In genomic region chr1:230104395-230105244, GRCh38 we compare ENCODE assay signal across 1 cellular context.
TF ChIP-seq lines count a peak whose summit lies in the region.

No MANE protein-coding gene starts in this region.

TF ChIP-seq in GM12878, 131 proteins besides CTCF, POLR2A, EP300 and RAD21 (continued from another document and continues in another):
- TF ChIP-seq ZBTB11 (CRISPR knock-in tag; IDR thresholded peaks at IDR 0.05) (no peak), GABPA (IDR thresholded peaks at IDR 0.05; ENCODE audit: low read depth) (0 out of 2 replicates have a peak, but pooled peaks have one; percentile 12), CUX1 (IDR thresholded peaks at IDR 0.05; ENCODE audit: insufficient replicate concordance, low read depth, low read length) (no peak), KLF5 (IDR thresholded peaks at IDR 0.05; ENCODE audit: partially characterized antibody) (no peak), MTA2 (IDR thresholded peaks at IDR 0.05; ENCODE audit: low read depth) (peak; percentile 42; the same call in 1 of the 2 replicates), CHD4 (IDR thresholded peaks at IDR 0.05) (no peak), DPF2 (IDR thresholded peaks at IDR 0.05) (peak; percentile 41; the same call in 1 of the 2 replicates), IKZF1 (conservative IDR thresholded peaks at IDR 0.05) (peak; percentile 86; the same call in 1 of the 2 replicates), CHD1 (IDR thresholded peaks at IDR 0.05; ENCODE audit: low read depth, low read length) (no peak), POU2F2 (IDR thresholded peaks at IDR 0.05; ENCODE audit: borderline replicate concordance, low read depth, low read length) (peak; percentile 70; the same call in 1 of the 3 replicates), PAX8 (IDR thresholded peaks at IDR 0.05) (no peak), NRF1 (conservative IDR thresholded peaks at IDR 0.05; ENCODE audit: low read depth, low read length) (no peak), ZNF207 (IDR thresholded peaks at IDR 0.05; ENCODE audit: borderline replicate concordance) (no peak), PKNOX1 (IDR thresholded peaks at IDR 0.05) (no peak), EZH2 (IDR thresholded peaks at IDR 0.05; ENCODE audit: borderline replicate concordance, control insufficient read depth, low read depth, low read length) (no peak), PRDM15 (CRISPR knock-in tag; IDR thresholded peaks at IDR 0.05) (no peak), POLR2AphosphoS2 (IDR thresholded peaks at IDR 0.05; ENCODE audit: low read depth, low read length) (no peak), HCFC1 (IDR thresholded peaks at IDR 0.05; ENCODE audit: low read length) (no peak), SMAD5 (IDR thresholded peaks at IDR 0.05; ENCODE audit: low read depth) (no peak), ZNF592 (IDR thresholded peaks at IDR 0.05) (no peak), IKZF2 (IDR thresholded peaks at IDR 0.05) (peak; percentile 79 to 90), SMARCA5 (IDR thresholded peaks at IDR 0.05) (no peak), HDAC2 (IDR thresholded peaks at IDR 0.05) (no peak), NBN (IDR thresholded peaks at IDR 0.05) (0 out of 2 replicates have a peak, but pooled peaks have one; percentile 16), ESRRA (IDR thresholded peaks at IDR 0.05; ENCODE audit: low read length) (no peak), ZBTB40 (IDR thresholded peaks at IDR 0.05; ENCODE audit: borderline replicate concordance) (no peak), WRNIP1 (IDR thresholded peaks at IDR 0.05; ENCODE audit: borderline replicate concordance, low read depth, low read length) (no peak), HDAC6 (IDR thresholded peaks at IDR 0.05; ENCODE audit: unreplicated experiment) (no peak), LARP7 (IDR thresholded peaks at IDR 0.05) (no peak), E2F8 (IDR thresholded peaks at IDR 0.05; ENCODE audit: low read depth, partially characterized antibody) (no peak), RUNX3 (IDR thresholded peaks at IDR 0.05; ENCODE audit: low read length) (peak; percentile 43)
